In the genomic region with DNA sequence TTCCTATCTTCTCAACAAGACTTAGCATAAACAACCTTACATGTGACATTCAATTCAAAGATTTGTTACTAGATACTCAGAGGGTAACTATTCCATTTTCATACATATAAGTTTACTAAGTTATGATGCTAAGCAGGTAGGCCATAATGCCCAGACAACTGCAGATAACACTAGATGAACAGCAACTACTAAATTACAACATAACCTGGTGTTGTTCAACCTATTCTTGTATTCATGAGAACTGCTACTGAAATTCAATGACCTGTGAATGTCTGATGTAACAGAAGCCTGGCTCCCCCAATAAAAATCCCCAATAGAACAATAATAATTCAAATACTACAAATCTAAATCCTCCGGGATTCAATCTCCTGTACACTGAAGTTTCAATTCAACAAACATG, we compare ENCODE assay signal across 15 cellular contexts. TPM values are rescaled to one million over a fixed set of nuclear protein-coding genes. Genes with fewer than 3 reads are reported as not detected.
A peak's percentile ranks its signal among the peaks of the same experiment; 100 is the strongest.
DNase-seq lines count a peak whose midpoint lies in the region; ATAC-seq and TF ChIP-seq lines count a peak whose summit lies in the region.
"Had no signal": no experiment of that assay in that cellular context is flagged by ENCODE, and none has a peak within 500 bp of the region (broad histone marks: within the 10 kb centered on the region; RNA-seq: fewer than 3 reads in every experiment).

No MANE protein-coding gene starts in this region.

- no peaks in the 10 kb centered on the region for H4K20me1 ChIP-seq in H9 (ENCODE audit: control insufficient read depth, insufficient read depth, insufficient read length)
- H4K20me1 ChIP-seq: BLaER1 had no signal

- H4K91ac ChIP-seq in H9 (ENCODE audit: insufficient read length, low read depth, low read length) = no peak overlapping the region

- no peaks in the 10 kb centered on the region for H3K23me2 ChIP-seq in H9 (ENCODE audit: insufficient read length, low read depth, low read length, poor library complexity, severe bottlenecking)

- no peak overlapping the region for H3K4me3 ChIP-seq in adrenal gland
- H3K4me3 ChIP-seq in prostate gland = no peak overlapping the region
- H3K4me3 ChIP-seq: A549, BLaER1, HAP-1 had no signal

- TF ChIP-seq CTCF in H9 (conservative IDR thresholded peaks at IDR 0.05) (no peak), adrenal gland (IDR thresholded peaks at IDR 0.05) (no peak), nephron progenitor cell (IDR thresholded peaks at IDR 0.05) (no peak), prostate gland (IDR thresholded peaks at IDR 0.05) (no peak), foreskin keratinocyte (conservative IDR thresholded peaks at IDR 0.05) (no peak), natural killer cell (IDR thresholded peaks at IDR 0.05) (no peak)

- H3K23ac ChIP-seq in H9 (ENCODE audit: insufficient read length, low read depth, low read length) = no peak overlapping the region

- H3T11ph ChIP-seq in H9 (ENCODE audit: low read length) = no peak overlapping the region

- H3K79me1 ChIP-seq in H9 (ENCODE audit: insufficient read depth, low read depth, low read length, poor library complexity, severe bottlenecking) = no peaks in the 10 kb centered on the region

- H3K27ac Mint-ChIP-seq in H9 (peak overlapping the region in 2 of 3 experiments; percentile 45 to 69; a peak in 5 of 7 replicates), nephron progenitor cell (peak overlapping the region; percentile 95), natural killer cell (no peak overlapping the region)
- H3K27ac Mint-ChIP-seq: IgD-negative memory B cell had no signal

- H3K27me3 Mint-ChIP-seq in H9 (ENCODE audit: low read depth) (no peaks in the 10 kb centered on the region), nephron progenitor cell (ENCODE audit: low read depth, poor library complexity) (no peaks in the 10 kb centered on the region), natural killer cell (ENCODE audit: low read depth in 2 of 2) (no peaks in the 10 kb centered on the region)
- H3K27me3 Mint-ChIP-seq: CD4-positive, CD25-positive, alpha-beta regulatory T cell; IgD-negative memory B cell had no signal

- intact Hi-C loops in adrenal gland (cut with DNase I) (no loop called here), prostate gland (cut with DNase I) (no loop called here), natural killer cell (cut with micrococcal nuclease) (no loop called here)

- H3K79me2 ChIP-seq in H9 (ENCODE audit: insufficient read depth, low read length) = no peaks in the 10 kb centered on the region

- H3K9me3 Mint-ChIP-seq in H9 (no peaks in the 10 kb centered on the region), nephron progenitor cell (no peaks in the 10 kb centered on the region), natural killer cell (no peaks in the 10 kb centered on the region)
- H3K9me3 Mint-ChIP-seq: CD4-positive, CD25-positive, alpha-beta regulatory T cell; IgD-negative memory B cell had no signal

- H3K36me3 ChIP-seq in adrenal gland (replicated peaks in 1 of 2) (peaks cover 0 to 13% of the 10 kb centered on the region in 2 donors), prostate gland (no peaks in the 10 kb centered on the region)

- no peaks in the 10 kb centered on the region for H3K27me3 ChIP-seq in H9 (ENCODE audit: insufficient read depth, low read length)
- H3K27me3 ChIP-seq in adrenal gland = no peaks in the 10 kb centered on the region
- no peaks in the 10 kb centered on the region for H3K27me3 ChIP-seq in prostate gland (replicated peaks; ENCODE audit: insufficient read depth)
- H3K27me3 ChIP-seq in foreskin keratinocyte = no peaks in the 10 kb centered on the region
- H3K27me3 ChIP-seq: BLaER1 had no signal

- H3K9me3 ChIP-seq in H9 (ENCODE audit: control insufficient read depth, low read depth, low read length) (no peaks in the 10 kb centered on the region), adrenal gland (replicated peaks in 1 of 3) (no peaks in the 10 kb centered on the region), prostate gland (no peaks in the 10 kb centered on the region)
- H3K9me3 ChIP-seq: A549, BLaER1, HAP-1 had no signal

- no peak overlapping the region for H3K4ac ChIP-seq in H9 (ENCODE audit: low read depth, low read length)

- H3K18ac ChIP-seq in H9 (ENCODE audit: insufficient read length, low read depth, low read length) = no peak overlapping the region

- H3K27ac ChIP-seq in H9 (ENCODE audit: insufficient read length, low read depth, low read length) (no peak overlapping the region), adrenal gland (peak overlapping the region in 4 of 5 donors; percentile 5 to 63 (median 54)), prostate gland (no peak overlapping the region), foreskin keratinocyte (no peak overlapping the region)
- H3K27ac ChIP-seq: BLaER1 had no signal

- no peak overlapping the region for H2BK5ac ChIP-seq in H9 (ENCODE audit: insufficient read length, low read length)

- H2BK20ac ChIP-seq in H9 (ENCODE audit: low read depth, low read length, poor library complexity, severe bottlenecking) = no peak overlapping the region

- H4K8ac ChIP-seq in H9 (replicated peaks; ENCODE audit: insufficient read length, low read depth, low read length) = no peak overlapping the region

- H3K36me3 Mint-ChIP-seq in H9 (ENCODE audit: insufficient read depth in 1 of 3, low read depth in 3 of 3) (peaks cover 4 to 24% (median 21%) of the 10 kb centered on the region in 3 experiments; a peak in 6 of 7 replicates), nephron progenitor cell (ENCODE audit: low read depth) (peaks cover 70% of the 10 kb centered on the region), natural killer cell (peaks cover 18% of the 10 kb centered on the region)

- DNase-seq in H9 = no peak
- DNase-seq in adrenal gland = no peak
- no peak for DNase-seq in nephron progenitor cell
- DNase-seq in prostate gland (ENCODE audit: low spot score) = no peak
- DNase-seq in foreskin keratinocyte = no peak
- no peak for DNase-seq in natural killer cell
- DNase-seq: AML-193; CD4-positive, CD25-positive, alpha-beta regulatory T cell; DMS53; GOT3 had no signal

- no peak overlapping the region for H2AK5ac ChIP-seq in H9 (ENCODE audit: insufficient read length, low read length)

- H3K4me1 ChIP-seq in H9 (ENCODE audit: insufficient read depth, low read length) (peaks cover 2% of the 10 kb centered on the region; the same call in 1 of the 2 replicates), adrenal gland (replicated peaks in 1 of 2) (peaks cover 18 to 26% of the 10 kb centered on the region in 2 donors), prostate gland (replicated peaks) (no peaks in the 10 kb centered on the region), foreskin keratinocyte (peaks cover 26% of the 10 kb centered on the region)
- H3K4me1 ChIP-seq: BLaER1 had no signal

- H4K5ac ChIP-seq in H9 (ENCODE audit: insufficient read length, low read depth, low read length) = no peak overlapping the region

- H3K56ac ChIP-seq in H9 (ENCODE audit: insufficient read length, low read depth, low read length) = no peak overlapping the region

- H2BK120ac ChIP-seq in H9 (ENCODE audit: low read depth, low read length, poor library complexity, severe bottlenecking) = no peak overlapping the region

- no peak overlapping the region for H2BK12ac ChIP-seq in H9 (ENCODE audit: insufficient read length, low read depth, low read length)

- H2BK15ac ChIP-seq in H9 (ENCODE audit: low read depth, low read length) = no peak overlapping the region

- no peak overlapping the region for H3K4me3 Mint-ChIP-seq in H9
- H3K4me3 Mint-ChIP-seq in nephron progenitor cell = no peak overlapping the region
- no peak overlapping the region for H3K4me3 Mint-ChIP-seq in natural killer cell
- H3K4me3 Mint-ChIP-seq: CD4-positive, CD25-positive, alpha-beta regulatory T cell; IgD-negative memory B cell had no signal

- no peak overlapping the region for H3K14ac ChIP-seq in H9 (ENCODE audit: insufficient read depth, low read length)

- H3K4me2 ChIP-seq in H9 (ENCODE audit: insufficient read depth, insufficient read length, low read length) = no peak overlapping the region
- H3K4me2 ChIP-seq: A549, BLaER1 had no signal

- no peak for TF ChIP-seq POLR2A in adrenal gland (IDR thresholded peaks at IDR 0.05)
- TF ChIP-seq POLR2A in prostate gland (IDR thresholded peaks at IDR 0.05) = no peak

- H3K9ac ChIP-seq in H9 (ENCODE audit: extremely low read depth, insufficient read length, low read length) = no peak overlapping the region
- H3K9ac ChIP-seq: BLaER1 had no signal

- WGBS in H9 (ENCODE audit: extremely low coverage, insufficient read length, low lambda C conversion rate) = no CpG with 5 or more reads among the region's 1 CpG
- 96 to 100% (median 96%) methylated on average over 1 of the region's 1 CpG for WGBS in adrenal gland, 4 donors
- 94% methylated on average over 1 of the region's 1 CpG for WGBS in prostate gland

- ATAC-seq in GM18867 (IDR thresholded peaks at IDR 0.05; ENCODE audit: unreplicated experiment) = no peak
- no peak for ATAC-seq in foreskin keratinocyte
- no peak for ATAC-seq in natural killer cell
- ATAC-seq: A549 had no signal

- H3K4me1 Mint-ChIP-seq in H9 = peaks cover 14 to 19% of the 10 kb centered on the region in 2 experiments
- peaks cover 34% of the 10 kb centered on the region for H3K4me1 Mint-ChIP-seq in nephron progenitor cell
- no peaks in the 10 kb centered on the region for H3K4me1 Mint-ChIP-seq in natural killer cell
- H3K4me1 Mint-ChIP-seq: IgD-negative memory B cell had no signal

- H2AFZ ChIP-seq in H9 (ENCODE audit: low read length) = no peak overlapping the region

RNA-seq across cellular contexts. Expression of gene FEZ2, which starts 24.8 kb away (rescaled TPM):
- total RNA-seq in H9 (2021) = 22.0 and 27.7 TPM in 2 replicates
- 10 to 100 TPM; 46.5 to 81.8 (median 63.5) TPM for total RNA-seq in adrenal gland
- 10 to 100 TPM; 13.9 to 92.8 (median 29.8) TPM for polyA plus RNA-seq in adrenal gland
- 10 to 100 TPM; 37.5 to 49.8 TPM for total RNA-seq in prostate gland
- 36.5 and 43.1 TPM in 2 replicates for total RNA-seq in foreskin keratinocyte
- polyA plus RNA-seq in foreskin keratinocyte = 20.2 and 24.6 TPM in 2 replicates
- 10 to 100 TPM; 25.9 to 41.7 (median 36.0) TPM for total RNA-seq in natural killer cell

Comparison
In these comparisons a context has a peak if more than half of its experiments do, and no peak if none do; other contexts are left out.
1. H3K27ac ChIP-seq: peak in adrenal gland (4 of 5); none in H9 (single experiment), prostate gland (0 of 2) and foreskin keratinocyte (single experiment).
2. H3K27ac Mint-ChIP-seq: peak in H9 (2 of 3) and nephron progenitor cell (single experiment); none in natural killer cell (0 of 2).